ENCODE assay signal across 8 cellular contexts in the genomic region with DNA sequence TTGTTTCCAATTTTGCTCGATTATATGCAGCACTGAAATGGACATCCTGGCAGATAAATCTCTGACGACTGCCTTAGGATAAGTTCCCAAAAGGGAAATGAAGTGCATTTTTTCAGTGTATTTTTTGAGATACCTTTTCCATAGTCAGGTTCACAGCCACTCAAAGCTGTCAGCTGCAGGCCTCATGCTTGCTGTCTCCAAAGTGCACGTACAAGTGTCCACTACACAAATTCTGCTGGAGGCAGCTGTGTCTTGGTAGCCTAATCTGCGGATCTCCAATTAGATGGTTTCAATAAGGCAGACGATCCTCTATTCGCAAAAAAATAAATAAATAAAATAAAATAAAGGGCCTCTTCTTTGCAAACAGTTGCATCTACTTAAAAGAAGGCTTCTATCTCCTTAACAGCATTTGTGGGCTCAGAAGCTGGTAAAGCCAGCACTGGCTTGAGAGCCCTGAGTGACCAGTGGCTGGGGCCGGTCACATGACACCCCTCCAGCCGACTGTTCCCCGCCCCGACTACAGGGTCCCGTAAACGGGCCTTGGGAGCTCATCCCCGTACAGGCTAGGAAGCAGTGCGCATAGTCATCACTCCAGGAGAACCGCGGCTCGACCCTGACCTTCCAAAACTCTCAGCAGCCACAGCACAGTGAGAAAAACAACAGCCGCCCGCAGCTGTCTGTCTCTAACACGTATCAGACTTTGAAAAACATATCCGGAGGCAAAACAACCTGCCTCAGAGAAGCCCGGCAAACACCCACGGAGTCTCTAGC. TPM values are rescaled to one million over a fixed set of nuclear protein-coding genes. Genes with fewer than 3 reads are reported as not detected.
A peak's percentile ranks its signal among the peaks of the same experiment; 100 is the strongest.
DNase-seq lines count a peak whose midpoint lies in the region; ATAC-seq lines count a peak whose summit lies in the region.

No MANE protein-coding gene starts in this region.

- peak in 1 of 2 donors; percentile 41 for ATAC-seq in CD4-positive, CD25-positive, alpha-beta regulatory T cell (ENCODE audit: low read depth in 2 of 2)
- no peak for ATAC-seq in HG02571 (IDR thresholded peaks at IDR 0.05; ENCODE audit: unreplicated experiment)

- peak overlapping the region in 2 of 4 donors; percentile 73 to 78 for H3K4me3 Mint-ChIP-seq in CD4-positive, CD25-positive, alpha-beta regulatory T cell

- peaks cover 3% of the 10 kb centered on the region for H3K36me3 Mint-ChIP-seq in CD4-positive, CD25-positive, alpha-beta regulatory T cell

- H3K27ac ChIP-seq in CD4-positive, CD25-positive, alpha-beta regulatory T cell (ENCODE audit: insufficient read depth, low read length, poor library complexity, severe bottlenecking): peak overlapping the region; percentile 33
- peak overlapping the region; percentile 82 for H3K27ac ChIP-seq in angular gyrus (ENCODE audit: low read depth, low read length)

- H3K27me3 Mint-ChIP-seq in CD4-positive, CD25-positive, alpha-beta regulatory T cell: peaks cover 4% of the 10 kb centered on the region

- H3K9me3 Mint-ChIP-seq in CD4-positive, CD25-positive, alpha-beta regulatory T cell: no peaks in the 10 kb centered on the region

- H3K27ac Mint-ChIP-seq in CD4-positive, CD25-positive, alpha-beta regulatory T cell: peak overlapping the region; percentile 93 to 96 (median 93)

- H3K27me3 ChIP-seq in CD4-positive, CD25-positive, alpha-beta regulatory T cell (ENCODE audit: control insufficient read depth, insufficient read depth, low read length): no peaks in the 10 kb centered on the region

- peak in 2 of 3 donors; percentile 27 to 29 for DNase-seq in CD4-positive, CD25-positive, alpha-beta regulatory T cell
- DNase-seq in hepatic stellate cell (ENCODE audit: low spot score) (peak; percentile 77), pons (ENCODE audit: low spot score) (peak; percentile 77), NCI-H526 (lab: John Stamatoyannopoulos, UW) (no peak), DMS53 (lab: John Stamatoyannopoulos, UW) (no peak)
- DNase-seq in stimulated activated CD4-positive, alpha-beta T cell treated with anti-CD3 and anti-CD28 coated beads, Interleukin-12 subunit alpha, Interleukin-12 subunit beta, amount 100 ng/mL, for 4 hours: no peak

- peaks cover 19% of the 10 kb centered on the region for H3K4me1 ChIP-seq in CD4-positive, CD25-positive, alpha-beta regulatory T cell (ENCODE audit: control insufficient read depth, insufficient read depth, low read length, poor library complexity, severe bottlenecking)

- no peaks in the 10 kb centered on the region for H3K9me3 ChIP-seq in CD4-positive, CD25-positive, alpha-beta regulatory T cell (ENCODE audit: control insufficient read depth in 2 of 2, low read length in 2 of 2)

- H3K4me1 Mint-ChIP-seq in CD4-positive, CD25-positive, alpha-beta regulatory T cell: peaks cover 0 to 60% (median 8%) of the 10 kb centered on the region in 4 donors

- H3K4me3 ChIP-seq in CD4-positive, CD25-positive, alpha-beta regulatory T cell (ENCODE audit: low read depth, low read length): no peak overlapping the region

- H3K36me3 ChIP-seq in CD4-positive, CD25-positive, alpha-beta regulatory T cell (ENCODE audit: control insufficient read depth, insufficient read depth, low read length): no peaks in the 10 kb centered on the region

RNA-seq across cellular contexts. Expression of a gene that starts 18.8 kb away (rescaled TPM):
- 5.6 TPM for total RNA-seq in CD4-positive, CD25-positive, alpha-beta regulatory T cell
- polyA plus RNA-seq in CD4-positive, CD25-positive, alpha-beta regulatory T cell: 1 to 10 TPM in 2 of 4 donors, under 1 TPM in 2; 0.65 to 4.8 (median 1.9) TPM

Comparison
In these comparisons a context has a peak if more than half of its experiments do, and no peak if none do; other contexts are left out.
1. DNase-seq: peak in CD4-positive, CD25-positive, alpha-beta regulatory T cell (2 of 3), hepatic stellate cell (single experiment) and pons (single experiment); none in NCI-H526 (0 of 2), stimulated activated CD4-positive, alpha-beta T cell treated with anti-CD3 and anti-CD28 coated beads, Interleukin-12 subunit alpha, Interleukin-12 subunit beta, amount 100 ng/mL, for 4 hours (single experiment) and DMS53 (single experiment).